24 cellular contexts compared by ENCODE assay signal in the genomic region with DNA sequence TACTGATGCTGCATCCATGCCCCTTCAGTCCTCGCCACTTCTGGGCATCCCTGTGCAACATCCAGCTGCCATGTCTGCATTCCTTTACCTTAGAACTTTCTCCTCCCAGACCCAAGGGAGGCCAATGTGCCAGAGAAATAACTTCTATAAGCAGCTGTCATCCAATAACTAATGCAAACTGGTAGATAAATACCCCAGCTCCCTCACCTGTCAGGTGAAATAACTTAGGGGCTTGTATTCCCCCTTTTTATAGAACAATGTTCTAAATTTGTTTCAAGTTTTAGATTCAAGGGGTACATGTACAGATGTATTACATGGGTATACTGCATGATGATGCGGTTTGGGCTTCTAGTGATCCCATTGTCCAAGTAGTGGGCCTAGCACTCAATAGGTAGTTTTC.
"Had no signal": no experiment of that assay in that cellular context is flagged by ENCODE, and none has a peak within 500 bp of the region (broad histone marks: within the 10 kb centered on the region; RNA-seq: fewer than 3 reads in every experiment).

No MANE protein-coding gene starts in this region.

- H3K27me3 ChIP-seq: colonic mucosa, esophagus squamous epithelium, foreskin keratinocyte, gastrocnemius medialis had no signal

- H3K4me3 Mint-ChIP-seq: dendritic cell treated with granulocyte-macrophage colony-stimulating factor and Interleukin-4, amounts not matched to agents 40 ng/mL and 50 ng/mL, for 4 days; effector memory CD8-positive, alpha-beta T cell; endodermal cell had no signal

- H3K27ac Mint-ChIP-seq: dendritic cell treated with granulocyte-macrophage colony-stimulating factor and Interleukin-4, amounts not matched to agents 40 ng/mL and 50 ng/mL, for 4 days; effector memory CD8-positive, alpha-beta T cell; endodermal cell had no signal

- H3K9me3 ChIP-seq: colonic mucosa, gastrocnemius medialis had no signal

- H3K4me1 Mint-ChIP-seq: endodermal cell had no signal

- ATAC-seq: effector memory CD8-positive, alpha-beta T cell; esophagus mucosa; foreskin keratinocyte; gastrocnemius medialis; gastroesophageal sphincter; heart left ventricle; heart right ventricle had no signal

- DNase-seq: colonic mucosa; cortex of kidney; dermis blood vessel endothelial cell; dorsolateral prefrontal cortex; effector CD4-positive, alpha-beta T cell; effector CD8-positive, alpha-beta T cell; effector memory CD4-positive, alpha-beta T cell; effector memory CD8-positive, alpha-beta T cell; endodermal cell; erythroblast; esophagus squamous epithelium; foreskin fibroblast; foreskin keratinocyte; foreskin melanocyte; gastrocnemius medialis; glutamatergic neuron; head of caudate nucleus; heart left ventricle; heart right ventricle had no signal

- H3K36me3 ChIP-seq: colonic mucosa, esophagus squamous epithelium, gastrocnemius medialis, gastroesophageal sphincter, heart left ventricle, heart right ventricle had no signal

- H3K27me3 Mint-ChIP-seq: dendritic cell treated with granulocyte-macrophage colony-stimulating factor and Interleukin-4, amounts not matched to agents 40 ng/mL and 50 ng/mL, for 4 days; effector memory CD8-positive, alpha-beta T cell had no signal

- H3K4me1 ChIP-seq: colonic mucosa, esophagus squamous epithelium, foreskin keratinocyte, gastrocnemius medialis, gastroesophageal sphincter, heart left ventricle, heart right ventricle had no signal

- H3K27ac ChIP-seq: colonic mucosa, coronary artery, dorsolateral prefrontal cortex, epithelial cell of prostate, esophagus squamous epithelium, foreskin keratinocyte, gastrocnemius medialis, gastroesophageal sphincter, heart left ventricle, heart right ventricle had no signal

- H3K4me3 ChIP-seq: colonic mucosa, coronary artery, dorsolateral prefrontal cortex, esophagus squamous epithelium, gastrocnemius medialis, gastroesophageal sphincter, heart left ventricle, heart right ventricle had no signal
